ENCODE assay signal across 25 cellular contexts in the genomic region with DNA sequence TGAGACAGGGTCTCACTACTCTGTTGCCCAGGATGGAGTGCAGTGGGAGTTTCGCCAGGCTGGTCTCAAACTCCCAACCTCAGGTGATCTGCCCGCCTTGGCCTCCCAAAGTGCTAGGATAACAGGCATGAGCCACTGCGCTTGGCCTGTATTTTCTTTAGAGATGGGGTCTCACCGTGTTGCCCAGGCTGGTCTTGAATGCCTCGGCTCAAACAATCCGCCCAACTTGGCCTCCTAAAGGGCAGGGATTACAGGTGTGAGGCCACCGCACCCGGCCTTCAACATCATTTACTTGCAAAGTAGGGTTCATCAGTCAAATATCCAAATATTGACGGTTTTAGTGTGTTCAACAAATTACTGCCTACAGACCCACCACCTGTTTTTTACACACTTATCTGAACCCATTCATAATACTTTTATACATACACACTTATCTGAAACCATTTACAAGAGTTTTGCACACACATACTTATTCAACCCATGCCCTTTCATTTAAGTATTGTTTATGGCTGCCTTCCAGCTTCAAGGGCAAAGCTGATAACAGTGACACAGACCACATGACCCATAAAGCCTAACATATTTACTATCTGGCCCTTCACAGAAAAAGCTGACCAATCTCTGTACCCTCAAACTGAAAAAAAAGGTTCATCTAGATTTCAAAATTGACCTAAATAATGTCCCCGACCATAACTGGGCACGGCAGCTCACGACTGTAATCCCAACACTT. TPM values are rescaled to one million over a fixed set of nuclear protein-coding genes. Genes with fewer than 3 reads are reported as not detected.
DNase-seq lines count a peak whose midpoint lies in the region; ATAC-seq and TF ChIP-seq lines count a peak whose summit lies in the region.
"Had no signal": no experiment of that assay in that cellular context is flagged by ENCODE, and none has a peak within 500 bp of the region (broad histone marks: within the 10 kb centered on the region; RNA-seq: fewer than 3 reads in every experiment).

No MANE protein-coding gene starts in this region.

- H3K4me1 ChIP-seq in adrenal gland (replicated peaks in 1 of 2) (peaks cover 23 to 25% of the 10 kb centered on the region in 2 donors), left ventricle myocardium inferior (peaks cover 49% of the 10 kb centered on the region), mucosa of descending colon (ENCODE audit: low read depth) (peaks cover 38% of the 10 kb centered on the region)
- H3K4me1 ChIP-seq: testis had no signal

- H3K27ac ChIP-seq in adrenal gland: peak overlapping the region in 3 of 5 donors; percentile 7 to 21 (median 13)
- peak overlapping the region; percentile 69 for H3K27ac ChIP-seq in left ventricle myocardium inferior (replicated peaks)
- H3K27ac ChIP-seq in dorsolateral prefrontal cortex: no peak overlapping the region
- H3K27ac ChIP-seq: esophagus squamous epithelium, gastroesophageal sphincter, SK-N-MC, testis had no signal

- H3K4me3 ChIP-seq in adrenal gland: no peak overlapping the region
- no peak overlapping the region for H3K4me3 ChIP-seq in left ventricle myocardium inferior
- H3K4me3 ChIP-seq in mucosa of descending colon: no peak overlapping the region
- no peak overlapping the region for H3K4me3 ChIP-seq in dorsolateral prefrontal cortex
- H3K4me3 ChIP-seq: esophagus squamous epithelium, gastroesophageal sphincter, SK-N-MC, testis had no signal

- H3K36me3 Mint-ChIP-seq in T-helper 17 cell (ENCODE audit: low read depth): no peaks in the 10 kb centered on the region
- H3K36me3 Mint-ChIP-seq: natural killer cell treated with Interleukin-12 subunit alpha and Interleukin-12 subunit beta and Interleukin-15 and Interleukin-18, amount 100 ng/mL, for 72 hours had no signal

- intact Hi-C loops in adrenal gland (cut with DNase I): no loop called here
- intact Hi-C loops in left ventricle myocardium inferior (cut with micrococcal nuclease): no loop called here
- intact Hi-C loops in mucosa of descending colon (cut with DNase I, micrococcal nuclease): no loop called here
- intact Hi-C loops in dorsolateral prefrontal cortex (cut with DNase I): no loop called here

- DNase-seq in T-helper 17 cell: no peak
- DNase-seq in adrenal gland: peak in 2 of 7 donors; percentile 36 to 42
- no peak for DNase-seq in left ventricle myocardium inferior
- DNase-seq in mucosa of descending colon: no peak
- DNase-seq in stimulated activated CD4-positive, alpha-beta T cell treated with anti-CD3 and anti-CD28 coated beads, Interleukin-12 subunit alpha, Interleukin-12 subunit beta, amount 100 ng/mL, for 4 hours: no peak
- DNase-seq in NCI-H1694 (lab: John Stamatoyannopoulos, UW): no peak
- DNase-seq in NCI-H1930 (lab: John Stamatoyannopoulos, UW): no peak
- no peak for DNase-seq in dorsolateral prefrontal cortex
- DNase-seq: activated CD4-positive, alpha-beta T cell treated with anti-CD3 and anti-CD28 coated beads for 1 hour; activated CD8-positive, alpha-beta memory T cell treated with anti-CD3 and anti-CD28 coated beads for 24 hours; activated naive CD4-positive, alpha-beta T cell treated with anti-CD3 and anti-CD28 coated beads for 36 hours; activated T-cell treated with anti-CD3 and anti-CD28 coated beads, Interleukin-2, amount 50 U/mL, for 4 hours; anterior cingulate cortex; esophagus squamous epithelium; kidney; midbrain; NCI-H1417 treated with DMSO at 0.1 percent for 48 hours; NCI-H524 treated with DMSO at 0.1 percent for 48 hours; stimulated activated CD4-positive, alpha-beta T cell treated with anti-CD3 and anti-CD28 coated beads, Interleukin-2, amount 100 ng/mL, for 24 hours; testis had no signal

- ATAC-seq in T-helper 17 cell: no peak
- ATAC-seq in mucosa of descending colon: peak; percentile 42
- ATAC-seq: activated T-cell treated with anti-CD3 and anti-CD28 coated beads, Interleukin-2, amount 50 U/mL, for 4 hours; gastroesophageal sphincter; natural killer cell treated with Interleukin-12 subunit alpha and Interleukin-12 subunit beta and Interleukin-15 and Interleukin-18, amount 100 ng/mL, for 72 hours; stimulated activated memory B cell treated with anti-CD40 and anti-IgM and Interleukin-4, amounts not matched to agents 10 μg/mL and 1 μg/mL and 100 μg/mL, for 72 hours had no signal

- peaks cover 0 to 6% of the 10 kb centered on the region in 2 donors for H3K36me3 ChIP-seq in adrenal gland (replicated peaks in 1 of 2)
- H3K36me3 ChIP-seq in left ventricle myocardium inferior: peaks cover 16% of the 10 kb centered on the region
- H3K36me3 ChIP-seq in mucosa of descending colon (ENCODE audit: low read depth): no peaks in the 10 kb centered on the region

- peaks cover 41% of the 10 kb centered on the region for H3K4me1 Mint-ChIP-seq in T-helper 17 cell

- H3K9me3 ChIP-seq in T-helper 17 cell (ENCODE audit: control insufficient read depth, low read length, poor library complexity, severe bottlenecking) (no peaks in the 10 kb centered on the region), adrenal gland (replicated peaks in 1 of 3) (no peaks in the 10 kb centered on the region), left ventricle myocardium inferior (replicated peaks) (no peaks in the 10 kb centered on the region), mucosa of descending colon (no peaks in the 10 kb centered on the region)
- H3K9me3 ChIP-seq: esophagus squamous epithelium, gastroesophageal sphincter, testis had no signal

- no peak for TF ChIP-seq POLR2A in adrenal gland (IDR thresholded peaks at IDR 0.05)

- no peak overlapping the region for H3K4me3 Mint-ChIP-seq in T-helper 17 cell
- H3K4me3 Mint-ChIP-seq: activated naive CD4-positive, alpha-beta T cell treated with anti-CD3 and anti-CD28 coated beads for 36 hours; activated T-cell treated with anti-CD3 and anti-CD28 coated beads, Interleukin-2, amount 50 U/mL, for 4 hours; central memory CD8-positive, alpha-beta T cell; natural killer cell treated with Interleukin-12 subunit alpha and Interleukin-12 subunit beta and Interleukin-15 and Interleukin-18, amount 100 ng/mL, for 72 hours; stimulated activated memory B cell treated with anti-CD40 and anti-IgM and Interleukin-4, amounts not matched to agents 10 μg/mL and 1 μg/mL and 100 μg/mL, for 72 hours had no signal

- H3K27me3 Mint-ChIP-seq in T-helper 17 cell: no peaks in the 10 kb centered on the region
- H3K27me3 Mint-ChIP-seq: central memory CD8-positive, alpha-beta T cell; natural killer cell treated with Interleukin-12 subunit alpha and Interleukin-12 subunit beta and Interleukin-15 and Interleukin-18, amount 100 ng/mL, for 72 hours; stimulated activated memory B cell treated with anti-CD40 and anti-IgM and Interleukin-4, amounts not matched to agents 10 μg/mL and 1 μg/mL and 100 μg/mL, for 72 hours had no signal

- H3K27me3 ChIP-seq in adrenal gland (no peaks in the 10 kb centered on the region), left ventricle myocardium inferior (ENCODE audit: low read depth) (no peaks in the 10 kb centered on the region), dorsolateral prefrontal cortex (no peaks in the 10 kb centered on the region)
- H3K27me3 ChIP-seq: esophagus squamous epithelium, gastroesophageal sphincter, testis had no signal

- H3K27ac Mint-ChIP-seq in T-helper 17 cell: peak overlapping the region; percentile 11
- H3K27ac Mint-ChIP-seq: activated naive CD4-positive, alpha-beta T cell treated with anti-CD3 and anti-CD28 coated beads for 36 hours; natural killer cell treated with Interleukin-12 subunit alpha and Interleukin-12 subunit beta and Interleukin-15 and Interleukin-18, amount 100 ng/mL, for 72 hours; stimulated activated memory B cell treated with anti-CD40 and anti-IgM and Interleukin-4, amounts not matched to agents 10 μg/mL and 1 μg/mL and 100 μg/mL, for 72 hours had no signal

- TF ChIP-seq CTCF in adrenal gland (IDR thresholded peaks at IDR 0.05) (no peak), left ventricle myocardium inferior (IDR thresholded peaks at IDR 0.05; ENCODE audit: borderline replicate concordance) (no peak), mucosa of descending colon (IDR thresholded peaks at IDR 0.05) (no peak), dorsolateral prefrontal cortex (IDR thresholded peaks at IDR 0.05 in 54 of 56, conservative IDR thresholded peaks at IDR 0.05 in 2 of 56; ENCODE audit: low read depth in 1 of 56, partially characterized antibody in 56 of 56) (no peak)

- WGBS in adrenal gland, 4 donors: 67 to 68% (median 67%) methylated on average over 11 to 12 of the region's 12 CpGs

RNA-seq across cellular contexts. Expression of gene TMEM170A, which starts 11.9 kb away (rescaled TPM):
- 10 to 100 TPM; 39.7 to 46.5 TPM for total RNA-seq in T-helper 17 cell
- total RNA-seq in adrenal gland: 10 to 100 TPM; 19.2 to 39.9 (median 22.7) TPM
- 10 to 100 TPM in 2 of 3 donors, 1 to 10 TPM in 1; 5.4 to 19.8 (median 10.1) TPM for polyA plus RNA-seq in adrenal gland
- 10.3 TPM for total RNA-seq in left ventricle myocardium inferior
- 10 to 100 TPM; 46.7 to 76.8 (median 46.7) TPM for total RNA-seq in mucosa of descending colon
- 10 to 100 TPM; 20.2 to 47.4 (median 29.5) TPM for total RNA-seq in dorsolateral prefrontal cortex

RNA-seq across cellular contexts. Expression of gene CFDP1, which starts 19.3 kb away (rescaled TPM):
- total RNA-seq in T-helper 17 cell (10 to 100 TPM; 33.6 to 34.7 TPM), adrenal gland (10 to 100 TPM; 40.6 to 95.0 (median 51.3) TPM), left ventricle myocardium inferior (24.9 TPM), mucosa of descending colon (100 to 1,000 TPM in 1 of 3 donors, 10 to 100 TPM in 2; 71.9 to 101 (median 72.0) TPM), dorsolateral prefrontal cortex (10 to 100 TPM; 37.5 to 79.2 (median 62.9) TPM)
- 100 to 1,000 TPM in 1 of 3 donors, 10 to 100 TPM in 2; 61.0 to 121 (median 83.4) TPM for polyA plus RNA-seq in adrenal gland

RNA-seq across cellular contexts. Expression of gene CHST6, which starts 42.6 kb away (rescaled TPM):
- not detected for total RNA-seq in T-helper 17 cell
- 10 to 100 TPM in 7 of 8 donors, 1 to 10 TPM in 1; 6.6 to 65.8 (median 36.9) TPM for total RNA-seq in adrenal gland
- 1 to 10 TPM; 3.1 to 6.7 (median 3.1) TPM for polyA plus RNA-seq in adrenal gland
- 1.4 TPM for total RNA-seq in left ventricle myocardium inferior
- total RNA-seq in mucosa of descending colon: 1 to 10 TPM; 1.8 to 2.9 (median 2.9) TPM
- total RNA-seq in dorsolateral prefrontal cortex: 10 to 100 TPM in 93 of 120 experiments, 1 to 10 TPM in 27; 4.8 to 43.3 (median 16.5) TPM
- total RNA-seq: activated naive CD4-positive, alpha-beta T cell treated with anti-CD3 and anti-CD28 coated beads for 36 hours; activated T-cell treated with anti-CD3 and anti-CD28 coated beads, Interleukin-2, amount 50 U/mL, for 4 hours had no signal

Comparison
In these comparisons a context has a peak if more than half of its experiments do, and no peak if none do; other contexts are left out.
1. H3K27ac ChIP-seq: peak in adrenal gland (3 of 5) and left ventricle myocardium inferior (single experiment); none in dorsolateral prefrontal cortex (0 of 59).